8 cellular contexts compared by ENCODE assay signal in the genomic region with DNA sequence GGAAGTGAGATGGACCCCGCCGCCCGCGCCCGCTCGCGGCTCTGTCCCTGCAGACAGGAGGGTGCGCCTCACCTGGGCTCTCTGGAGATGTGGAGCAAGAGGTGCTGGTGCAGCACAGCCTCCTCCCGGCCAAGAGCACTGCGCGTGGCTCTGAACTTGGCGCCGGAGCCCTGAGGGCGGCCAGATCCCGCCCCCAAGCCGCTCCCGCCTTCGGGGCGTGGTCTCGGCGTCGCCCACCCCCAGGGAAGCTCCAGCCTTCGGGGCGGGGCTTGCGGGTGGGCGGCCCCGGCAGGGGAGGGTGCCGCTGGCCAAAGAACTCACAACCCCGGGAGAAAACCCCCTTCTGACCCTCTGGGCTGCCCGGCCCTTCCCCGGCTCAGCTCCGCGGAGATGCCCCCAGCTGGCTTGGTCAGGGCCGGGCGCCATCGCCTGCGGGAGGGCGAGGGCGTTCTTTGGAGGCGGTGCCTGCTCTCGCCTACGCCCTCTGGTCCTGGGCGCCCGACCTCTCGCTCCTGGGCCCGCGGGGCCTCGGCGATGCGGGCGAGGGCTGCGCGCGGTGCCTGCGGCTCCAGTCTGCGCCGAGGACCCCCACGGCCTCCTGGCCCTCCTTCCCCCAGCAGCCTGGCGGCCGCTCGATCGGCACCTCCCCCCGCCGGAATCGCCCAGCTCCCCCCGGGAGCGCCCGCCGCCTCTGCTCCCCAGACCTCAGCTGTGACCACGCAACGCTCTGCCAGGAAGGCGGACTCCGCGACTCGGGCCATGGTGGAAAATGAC. TPM values are rescaled to one million over a fixed set of nuclear protein-coding genes. Genes with fewer than 3 reads are reported as not detected.
DNase-seq lines count a peak whose midpoint lies in the region; ATAC-seq and TF ChIP-seq lines count a peak whose summit lies in the region.

A gene with protein sequence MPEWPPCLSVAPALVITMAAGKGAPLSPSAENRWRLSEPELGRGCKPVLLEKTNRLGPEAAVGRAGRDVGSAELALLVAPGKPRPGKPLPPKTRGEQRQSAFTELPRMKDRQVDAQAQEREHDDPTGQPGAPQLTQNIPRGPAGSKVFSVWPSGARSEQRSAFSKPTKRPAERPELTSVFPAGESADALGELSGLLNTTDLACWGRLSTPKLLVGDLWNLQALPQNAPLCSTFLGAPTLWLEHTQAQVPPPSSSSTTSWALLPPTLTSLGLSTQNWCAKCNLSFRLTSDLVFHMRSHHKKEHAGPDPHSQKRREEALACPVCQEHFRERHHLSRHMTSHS (minus strand): TSS at position 146 of the 774 bp plus-strand sequence. CDS start 15,464 bp downstream, outside the sequence.

- H3K27me3 ChIP-seq in hepatocyte (no peaks in the 10 kb centered on the region), uterus (no peaks in the 10 kb centered on the region)

- intact Hi-C loops in uterus (cut with DNase I; ENCODE audit: low total_unique reads) = no loop called here

- H3K79me2 ChIP-seq in hepatocyte = no peaks in the 10 kb centered on the region

- WGBS in hepatocyte (ENCODE audit: low lambda C conversion rate, missing lambda C conversion rate) = under 1% methylated on average over 45 of the region's 75 CpGs

- H4K20me1 ChIP-seq in hepatocyte (ENCODE audit: insufficient read depth, poor library complexity, severe bottlenecking) = no peaks in the 10 kb centered on the region

- TF ChIP-seq POLR2A in uterus (IDR thresholded peaks at IDR 0.05) = peak; percentile 33 to 36

- TF ChIP-seq CTCF in GM12875 (IDR thresholded peaks at IDR 0.05; ENCODE audit: borderline replicate concordance, insufficient read depth, low read depth, low read length) (no peak), astrocyte of the cerebellum (IDR thresholded peaks at IDR 0.05; ENCODE audit: low read depth, low read length, missing control alignments) (no peak), hepatocyte (IDR thresholded peaks at IDR 0.05; ENCODE audit: poor library complexity) (no peak), uterus (IDR thresholded peaks at IDR 0.05) (no peak)

- ATAC-seq in HG02763 (IDR thresholded peaks at IDR 0.05; ENCODE audit: unreplicated experiment) = peak; percentile 90

- H3K27ac ChIP-seq in hepatocyte (peak within 1 kb of the TSS; percentile 90), uterus (peak within 1 kb of the TSS; percentile 62 to 78)

- H3K4me3 ChIP-seq in GM12875 (ENCODE audit: low read depth, low read length) (peak within 1 kb of the TSS; percentile 41), astrocyte of the cerebellum (ENCODE audit: low read depth, low read length) (peak within 1 kb of the TSS; percentile 75), hepatocyte (peak within 1 kb of the TSS; percentile 77), uterus (peak within 1 kb of the TSS; percentile 51 to 82)

- no peaks in the 10 kb centered on the region for H3K36me3 ChIP-seq in hepatocyte (replicated peaks; ENCODE audit: insufficient read depth, low read depth)
- no peaks in the 10 kb centered on the region for H3K36me3 ChIP-seq in uterus

- peak within 1 kb of the TSS; percentile 84 for H2AFZ ChIP-seq in hepatocyte

- peak; percentile 82 to 91 (median 85) for DNase-seq in NCI-H1417 (lab: John Stamatoyannopoulos, UW)
- DNase-seq in T-helper 22 cell (ENCODE audit: low read depth) = peak; percentile 25
- DNase-seq in astrocyte of the cerebellum (ENCODE audit: low read depth) = peak; percentile 19
- peak; percentile 94 for DNase-seq in hepatocyte (ENCODE audit: low spot score)
- peak; percentile 51 for DNase-seq in renal cortical epithelial cell (ENCODE audit: low read depth)
- peak; percentile 72 to 88 for DNase-seq in uterus

- peak within 1 kb of the TSS; percentile 84 for H3K4me2 ChIP-seq in hepatocyte

- H3K9me3 ChIP-seq in hepatocyte (ENCODE audit: low read depth) (no peaks in the 10 kb centered on the region), uterus (no peaks in the 10 kb centered on the region)

- H3K4me1 ChIP-seq in hepatocyte (ENCODE audit: insufficient read depth) (peaks cover 6% of the 10 kb centered on the region), uterus (no peaks in the 10 kb centered on the region)

- no peaks in the 10 kb centered on the region for H3K9me2 ChIP-seq in hepatocyte (replicated peaks; ENCODE audit: insufficient read depth)

- in situ Hi-C loops in astrocyte of the cerebellum (cut with HindIII; ENCODE audit: low sequenced_read_pairs) = no loop called here

RNA-seq across cellular contexts. Expression of the gene that starts here (rescaled TPM):
- total RNA-seq in hepatocyte (1.2 and 2.0 TPM in 2 replicates), renal cortical epithelial cell (0.17 and 0.25 TPM in 2 replicates), uterus (under 1 TPM in 2 of 4 donors, not detected in 2; 0.21 TPM)
- polyA plus RNA-seq in hepatocyte = 1.8 and 2.5 TPM in 2 replicates

Comparison
In these comparisons a context has a peak if more than half of its experiments do, and no peak if none do; other contexts are left out.
1. Peak in every context shown above with its lines: DNase-seq, ATAC-seq, H3K4me3 ChIP-seq and H3K27ac ChIP-seq.
2. Peak in DNase-seq in renal cortical epithelial cell; RNA of the gene not detected or under 1 TPM.
3. Peak in DNase-seq, H3K4me3 ChIP-seq and H3K27ac ChIP-seq in uterus; RNA of the gene not detected or under 1 TPM.
4. DNase-seq: peak in every context shown above with its lines; median percentile 94 in hepatocyte; 85 in NCI-H1417; 80 in uterus; 51 in renal cortical epithelial cell; 25 in T-helper 22 cell; 19 in astrocyte of the cerebellum.